ENCODE assay signal across 1 cellular context in genomic region chr16:89860747-89861304, GRCh38.
TF ChIP-seq lines count a peak whose summit lies in the region.

No MANE protein-coding gene starts in this region.

TF ChIP-seq in HepG2, 621 proteins besides CTCF, POLR2A, EP300 and RAD21 (continued from another document and continues in another):
- no peak for TF ChIP-seq ZNF543 (CRISPR knock-in tag; IDR thresholded peaks at IDR 0.05)
- no peak for TF ChIP-seq MYPOP (CRISPR knock-in tag; IDR thresholded peaks at IDR 0.05)
- TF ChIP-seq ZNF737 (CRISPR knock-in tag; IDR thresholded peaks at IDR 0.05; ENCODE audit: borderline replicate concordance), result 0 out of 2 replicates have a peak, but pooled peaks have one; percentile 77
- TF ChIP-seq ZNF724P (CRISPR knock-in tag; IDR thresholded peaks at IDR 0.05; ENCODE audit: borderline replicate concordance), result 0 out of 2 replicates have a peak, but pooled peaks have one; percentile 53
- TF ChIP-seq MBNL3 (CRISPR knock-in tag; conservative IDR thresholded peaks at IDR 0.05), result no peak
- TF ChIP-seq ZNF614 (CRISPR knock-in tag; IDR thresholded peaks at IDR 0.05; ENCODE audit: borderline replicate concordance), result no peak
- TF ChIP-seq FOSL1 (CRISPR knock-in tag; IDR thresholded peaks at IDR 0.05; ENCODE audit: borderline replicate concordance), result no peak
- no peak for TF ChIP-seq JUN (CRISPR knock-in tag; IDR thresholded peaks at IDR 0.05)
- no peak for TF ChIP-seq ZNF383 (CRISPR knock-in tag; IDR thresholded peaks at IDR 0.05; ENCODE audit: borderline replicate concordance)
- TF ChIP-seq ZNF263 (CRISPR knock-in tag; IDR thresholded peaks at IDR 0.05), result no peak
- no peak for TF ChIP-seq ZNF562 (CRISPR knock-in tag; IDR thresholded peaks at IDR 0.05; ENCODE audit: borderline replicate concordance)
- peak; percentile 67 for TF ChIP-seq ARID4A (CRISPR knock-in tag; IDR thresholded peaks at IDR 0.05; ENCODE audit: borderline replicate concordance)
- no peak for TF ChIP-seq ZBTB14 (CRISPR knock-in tag; IDR thresholded peaks at IDR 0.05)
- TF ChIP-seq ZFYVE20 (CRISPR knock-in tag; IDR thresholded peaks at IDR 0.05; ENCODE audit: borderline replicate concordance, low read depth), result no peak
- no peak for TF ChIP-seq ZC3H13 (CRISPR knock-in tag; IDR thresholded peaks at IDR 0.05)
- 0 out of 2 replicates have a peak, but pooled peaks have one; percentile 54 for TF ChIP-seq NFATC3 (CRISPR knock-in tag; IDR thresholded peaks at IDR 0.05)
- 0 out of 2 replicates have a peak, but pooled peaks have one; percentile 39 for TF ChIP-seq PHF8 (CRISPR knock-in tag; IDR thresholded peaks at IDR 0.05)
- TF ChIP-seq ZNF224 (CRISPR knock-in tag; IDR thresholded peaks at IDR 0.05), result no peak
- TF ChIP-seq ZNF251 (CRISPR knock-in tag; IDR thresholded peaks at IDR 0.05), result no peak
- no peak for TF ChIP-seq HNF4A (CRISPR knock-in tag; IDR thresholded peaks at IDR 0.05)
- no peak; the same call in 1 of the 2 replicates for TF ChIP-seq THAP7 (CRISPR knock-in tag; IDR thresholded peaks at IDR 0.05)
- 0 out of 2 replicates have a peak, but pooled peaks have one; percentile 81 for TF ChIP-seq PCBP1 (IDR thresholded peaks at IDR 0.05; ENCODE audit: borderline replicate concordance, low read depth, low read length)
- no peak; the same call in 1 of the 2 replicates for TF ChIP-seq PITX1 (CRISPR knock-in tag; IDR thresholded peaks at IDR 0.05)
- TF ChIP-seq MBD4 (IDR thresholded peaks at IDR 0.05; ENCODE audit: borderline replicate concordance, low read length), result no peak
- TF ChIP-seq ZUFSP (CRISPR knock-in tag; IDR thresholded peaks at IDR 0.05; ENCODE audit: borderline replicate concordance), result no peak
- TF ChIP-seq ZNF616 (CRISPR knock-in tag; IDR thresholded peaks at IDR 0.05; ENCODE audit: low read depth), result no peak
- TF ChIP-seq ZHX1 (CRISPR knock-in tag; IDR thresholded peaks at IDR 0.05; ENCODE audit: low read depth), result no peak
- peak; percentile 34; the same call in 1 of the 2 replicates for TF ChIP-seq ZNF44 (CRISPR knock-in tag; IDR thresholded peaks at IDR 0.05)
- no peak for TF ChIP-seq ZNF18 (CRISPR knock-in tag; IDR thresholded peaks at IDR 0.05; ENCODE audit: insufficient replicate concordance)
- TF ChIP-seq SSRP1 (CRISPR knock-in tag; IDR thresholded peaks at IDR 0.05), result peak; percentile 58; the same call in 1 of the 2 replicates
- no peak for TF ChIP-seq ZNF549 (CRISPR knock-in tag; IDR thresholded peaks at IDR 0.05)
- TF ChIP-seq AHDC1 (CRISPR knock-in tag; IDR thresholded peaks at IDR 0.05; ENCODE audit: borderline replicate concordance), result no peak
- no peak; the same call in 1 of the 2 replicates for TF ChIP-seq SNAI1 (CRISPR knock-in tag; IDR thresholded peaks at IDR 0.05; ENCODE audit: borderline replicate concordance)
- TF ChIP-seq CHD4 (IDR thresholded peaks at IDR 0.05; ENCODE audit: borderline replicate concordance, low read length), result no peak
- no peak for TF ChIP-seq NR2F2 (IDR thresholded peaks at IDR 0.05; ENCODE audit: borderline replicate concordance, low read depth)
- no peak for TF ChIP-seq ZNF644 (CRISPR knock-in tag; IDR thresholded peaks at IDR 0.05; ENCODE audit: low read depth)
- no peak for TF ChIP-seq ZFP37 (CRISPR knock-in tag; IDR thresholded peaks at IDR 0.05; ENCODE audit: borderline replicate concordance)
- TF ChIP-seq ZSCAN20 (CRISPR knock-in tag; IDR thresholded peaks at IDR 0.05; ENCODE audit: borderline replicate concordance), result no peak
- TF ChIP-seq ZNF160 (CRISPR knock-in tag; IDR thresholded peaks at IDR 0.05), result no peak
- TF ChIP-seq TBX2 (CRISPR knock-in tag; IDR thresholded peaks at IDR 0.05; ENCODE audit: borderline replicate concordance), result no peak; the same call in 1 of the 2 replicates
- TF ChIP-seq RBFOX2 (IDR thresholded peaks at IDR 0.05; ENCODE audit: low read depth, low read length), result peak; percentile 54; the same call in 1 of the 2 replicates
- no peak for TF ChIP-seq ZBTB34 (CRISPR knock-in tag; IDR thresholded peaks at IDR 0.05)
